ENCODE assay signal across 14 cellular contexts in genomic region chr1:3548156-3548893, GRCh38.
DNase-seq lines count a peak whose midpoint lies in the region; ATAC-seq, FAIRE-seq and TF ChIP-seq lines count a peak whose summit lies in the region.
"Had no signal": no experiment of that assay in that cellular context is flagged by ENCODE, and none has a peak within 500 bp of the region (broad histone marks: within the 10 kb centered on the region; RNA-seq: fewer than 3 reads in every experiment).

No MANE protein-coding gene starts in this region.

- TF ChIP-seq CTCF in astrocyte of the cerebellum (IDR thresholded peaks at IDR 0.05; ENCODE audit: low read depth, low read length, missing control alignments) (no peak), WERI-Rb-1 (IDR thresholded peaks at IDR 0.05; ENCODE audit: low read depth, low read length) (no peak)

- H3K27ac ChIP-seq in aorta (ENCODE audit: low read depth in 1 of 2, low read length in 2 of 2): peak overlapping the region in 1 of 2 donors; percentile 22
- H3K27ac ChIP-seq in WERI-Rb-1: no peak overlapping the region

- no peaks in the 10 kb centered on the region for H3K27me3 ChIP-seq in aorta (ENCODE audit: control insufficient read depth in 1 of 2, insufficient read depth in 2 of 2, low read length in 1 of 2)
- H3K27me3 ChIP-seq in WERI-Rb-1 (ENCODE audit: insufficient read depth, low read depth, severe bottlenecking): no peaks in the 10 kb centered on the region
- H3K27me3 ChIP-seq in H7 (ENCODE audit: control insufficient read depth, insufficient read depth, low read length): no peaks in the 10 kb centered on the region

- peaks cover 0 to 3% of the 10 kb centered on the region in 2 donors for H3K4me1 ChIP-seq in aorta (ENCODE audit: control insufficient read depth in 1 of 2, insufficient read depth in 2 of 2, low read length in 2 of 2)

- FAIRE-seq in GM19239 (lab: Jason Lieb, UNC): no peak
- FAIRE-seq: RCC 7860, urothelium cell line had no signal

- intact Hi-C loops in Right ventricle myocardium superior (cut with DNase I): no loop called here
- intact Hi-C loops in cardiac septum (cut with DNase I): no loop called here
- intact Hi-C loops in aorta (cut with DNase I): no loop called here

- in situ Hi-C loops in astrocyte of the cerebellum (cut with HindIII; ENCODE audit: low sequenced_read_pairs): no loop called here

- DNase-seq in Right ventricle myocardium superior (no peak), cardiac septum (ENCODE audit: low spot score) (no peak), astrocyte of the cerebellum (ENCODE audit: low read depth) (peak; percentile 24), hepatic stellate cell (ENCODE audit: low spot score) (peak; percentile 88), aorta (peak; percentile 81 to 89), GM19239 (ENCODE audit: insufficient read length, low spot score) (no peak), WERI-Rb-1 (no peak), H7 (no peak)
- DNase-seq: effector CD4-positive, alpha-beta T cell; glutamatergic neuron; GOT3; MV-4-11 had no signal

- no peaks in the 10 kb centered on the region for H3K36me3 ChIP-seq in aorta (ENCODE audit: control insufficient read depth in 1 of 2, insufficient read depth in 2 of 2, low read length in 1 of 2)
- H3K36me3 ChIP-seq in WERI-Rb-1: no peaks in the 10 kb centered on the region
- no peaks in the 10 kb centered on the region for H3K36me3 ChIP-seq in H7 (replicated peaks; ENCODE audit: control insufficient read depth, insufficient read depth, low read length)

- H3K4me3 ChIP-seq in astrocyte of the cerebellum (ENCODE audit: low read depth, low read length) (no peak overlapping the region), aorta (ENCODE audit: low read length in 2 of 2) (no peak overlapping the region), WERI-Rb-1 (ENCODE audit: low read depth, low read length) (no peak overlapping the region), H7 (ENCODE audit: insufficient read depth, low read depth, low read length) (no peak overlapping the region)

- no peaks in the 10 kb centered on the region for H3K9me3 ChIP-seq in aorta (ENCODE audit: control insufficient read depth, low read length)
- no peaks in the 10 kb centered on the region for H3K9me3 ChIP-seq in WERI-Rb-1 (ENCODE audit: severe bottlenecking)

- ATAC-seq in Right ventricle myocardium superior (ENCODE audit: poor library complexity) (peak; percentile 76), aorta (ENCODE audit: low FRiP score) (peak; percentile 8)

- 3 to 10% methylated on average over 22 to 24 of the region's 24 CpGs for WGBS in aorta, 2 donors

Comparison
In these comparisons a context has a peak if more than half of its experiments do, and no peak if none do; other contexts are left out.
1. DNase-seq: peak in astrocyte of the cerebellum (single experiment), hepatic stellate cell (single experiment) and aorta (2 of 2); none in Right ventricle myocardium superior (single experiment), cardiac septum (single experiment), GM19239 (single experiment), WERI-Rb-1 (single experiment) and H7 (single experiment).